Comparison of ENCODE assay signal across 10 cellular contexts in the genomic region with DNA sequence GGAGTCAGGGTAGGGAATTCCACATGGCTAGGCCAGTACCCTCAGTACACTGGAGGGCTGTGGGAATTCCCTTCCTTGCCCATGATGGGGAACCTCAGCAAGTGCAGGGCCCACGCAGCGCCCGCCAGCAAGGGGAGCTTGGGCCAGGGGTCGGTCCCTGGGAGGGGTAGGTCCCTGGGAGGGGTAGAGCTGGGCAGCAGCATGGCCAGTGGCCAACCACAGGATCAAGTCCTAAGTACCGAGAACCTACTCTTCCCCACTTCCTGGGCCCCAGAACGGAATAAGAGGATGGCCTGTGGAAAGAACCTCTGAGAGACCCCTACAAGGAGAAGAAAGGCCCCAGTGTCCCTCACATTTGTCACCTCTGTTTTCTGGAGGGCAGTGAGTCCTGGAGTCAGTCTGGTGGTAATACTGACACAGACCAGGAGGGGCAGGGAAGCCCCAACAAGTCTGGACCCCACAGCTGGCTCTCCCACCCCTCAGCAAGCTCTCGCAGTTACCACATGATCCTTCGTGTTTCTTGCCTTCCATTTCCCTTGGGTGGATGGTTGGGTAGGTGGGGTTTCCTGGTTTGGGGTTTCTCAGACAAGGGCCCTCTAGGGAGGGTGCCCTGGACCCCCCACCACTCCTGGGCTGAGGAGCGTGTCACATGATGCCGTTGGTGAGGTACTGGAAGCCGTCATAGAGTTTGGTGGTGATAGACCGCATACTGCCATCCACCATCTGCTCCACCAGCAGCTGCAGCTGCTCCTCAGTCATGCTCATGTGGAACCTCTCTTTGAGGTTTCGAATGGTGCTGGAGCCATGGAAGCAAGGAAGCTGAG. TPM values are rescaled to one million over a fixed set of nuclear protein-coding genes. Genes with fewer than 3 reads are reported as not detected.
DNase-seq lines count a peak whose midpoint lies in the region; ATAC-seq and TF ChIP-seq lines count a peak whose summit lies in the region.
"Had no signal": no experiment of that assay in that cellular context is flagged by ENCODE, and none has a peak within 500 bp of the region (broad histone marks: within the 10 kb centered on the region; RNA-seq: fewer than 3 reads in every experiment).

No MANE protein-coding gene starts in this region.

- ATAC-seq in GM21529 (IDR thresholded peaks at IDR 0.05; ENCODE audit: unreplicated experiment) (no peak), left lobe of liver (no peak)

- peaks cover 75% of the 10 kb centered on the region for H3K36me3 ChIP-seq in HUES48 (ENCODE audit: control insufficient read depth, insufficient read depth, low read length)

- H3K36me3 Mint-ChIP-seq in brain (peaks cover 52% of the 10 kb centered on the region), nephron progenitor cell (ENCODE audit: low read depth) (peaks cover 27% of the 10 kb centered on the region)

- H3K4me3 Mint-ChIP-seq in brain: no peak overlapping the region
- H3K4me3 Mint-ChIP-seq in nephron progenitor cell: no peak overlapping the region

- H3K9me3 ChIP-seq in HUES48 (ENCODE audit: control insufficient read depth, insufficient read depth, low read length): no peaks in the 10 kb centered on the region
- H3K9me3 ChIP-seq: heart left ventricle had no signal

- DNase-seq in DMS 273 (lab: John Stamatoyannopoulos, UW; ENCODE audit: unreplicated experiment): peak; percentile 100
- no peak for DNase-seq in nephron progenitor cell
- DNase-seq in T-helper 2 cell: no peak
- no peak for DNase-seq in left lobe of liver (ENCODE audit: low spot score)
- no peak for DNase-seq in NCI-H146 treated with DMSO at 0.1 percent for 48 hours (lab: John Stamatoyannopoulos, UW; ENCODE audit: unreplicated experiment)
- DNase-seq: heart left ventricle, NCI-H510A treated with DMSO at 0.1 percent for 48 hours had no signal

- no peaks in the 10 kb centered on the region for H3K27me3 ChIP-seq in HUES48 (ENCODE audit: control insufficient read depth, insufficient read depth, low read length)
- H3K27me3 ChIP-seq: heart left ventricle had no signal

- H3K4me1 ChIP-seq in HUES48 (ENCODE audit: control insufficient read depth, insufficient read depth, low read length): peaks cover 24% of the 10 kb centered on the region

- peak overlapping the region; percentile 9 for H3K27ac ChIP-seq in HUES48 (ENCODE audit: low read depth, low read length)
- H3K27ac ChIP-seq: heart left ventricle had no signal

- H3K27ac Mint-ChIP-seq in brain (peak overlapping the region; percentile 54 to 93 (median 89)), nephron progenitor cell (peak overlapping the region; percentile 91)

- TF ChIP-seq CTCF in brain (conservative IDR thresholded peaks at IDR 0.05) (no peak), nephron progenitor cell (IDR thresholded peaks at IDR 0.05) (no peak)

- no peak overlapping the region for H3K4me3 ChIP-seq in HUES48 (ENCODE audit: low read depth, low read length)
- H3K4me3 ChIP-seq: heart left ventricle had no signal

- H3K9me3 Mint-ChIP-seq in brain (no peaks in the 10 kb centered on the region), nephron progenitor cell (no peaks in the 10 kb centered on the region)

- peaks cover 8% of the 10 kb centered on the region for H3K27me3 Mint-ChIP-seq in brain
- H3K27me3 Mint-ChIP-seq in nephron progenitor cell (ENCODE audit: low read depth, poor library complexity): no peaks in the 10 kb centered on the region

- no peak overlapping the region for H3K9ac ChIP-seq in HUES48 (ENCODE audit: low read depth, low read length)

- H3K4me1 Mint-ChIP-seq in brain: peaks cover 17% of the 10 kb centered on the region
- peaks cover 14% of the 10 kb centered on the region for H3K4me1 Mint-ChIP-seq in nephron progenitor cell

RNA-seq across cellular contexts. Expression of gene ZNF687, which starts 10.3 kb away (rescaled TPM):
- polyA plus RNA-seq in brain (ENCODE audit: insufficient read depth, low read depth, low replicate concordance): 28.5 TPM
- total RNA-seq in left lobe of liver: 13.6 TPM

RNA-seq across cellular contexts. Expression of gene PI4KB, which starts 34.8 kb away (rescaled TPM):
- polyA plus RNA-seq in brain (ENCODE audit: insufficient read depth, low read depth, low replicate concordance): 63.9 TPM
- 21.2 TPM for total RNA-seq in left lobe of liver

RNA-seq across cellular contexts. Expression of gene PSMD4, which starts 37.9 kb away (rescaled TPM):
- polyA plus RNA-seq in brain (ENCODE audit: insufficient read depth, low read depth, low replicate concordance): 266 TPM
- total RNA-seq in left lobe of liver: 80.6 TPM

RNA-seq across cellular contexts. Expression of gene RFX5, which starts 54.6 kb away (rescaled TPM):
- 33.7 TPM for polyA plus RNA-seq in brain (ENCODE audit: insufficient read depth, low read depth, low replicate concordance)
- 12.2 TPM for total RNA-seq in left lobe of liver
